Comparison of ENCODE assay signal across 31 cellular contexts in genomic region chr3:133361435-133361834, GRCh38. TPM values are rescaled to one million over a fixed set of nuclear protein-coding genes. Genes with fewer than 3 reads are reported as not detected.
"Had no signal": no experiment of that assay in that cellular context is flagged by ENCODE, and none has a peak within 500 bp of the region (broad histone marks: within the 10 kb centered on the region; RNA-seq: fewer than 3 reads in every experiment).

No MANE protein-coding gene starts in this region.

- H3K4me2 ChIP-seq: SK-N-SH had no signal

- H3K36me3 Mint-ChIP-seq: activated naive CD8-positive, alpha-beta T cell treated with anti-CD3 and anti-CD28 coated beads for 36 hours had no signal

- H3K9me3 Mint-ChIP-seq: activated CD4-positive, alpha-beta memory T cell treated with anti-CD3 and anti-CD28 coated beads, Interleukin-2, amount 10 ng/mL, durations not matched to agents 7 days and 5 days; activated T-helper 17 cell treated with anti-CD3 and anti-CD28 coated beads, Interleukin-2, amount 50 U/mL, for 72 hours; central memory CD8-positive, alpha-beta T cell; T-helper 1 cell treated with Interleukin-12 subunit alpha and Interleukin-12 subunit beta and Interleukin-4 antibody, amounts not matched to agents 30 μg/mL and 1 μg/mL, for 36 hours; T-helper 2 cell treated with Interferon-gamma antibody and Interleukin-4, amounts not matched to agents 5 μg/mL and 100 μg/mL, for 36 hours had no signal

- H3K4me3 Mint-ChIP-seq: activated CD4-positive, alpha-beta memory T cell treated with anti-CD3 and anti-CD28 coated beads, Interleukin-2, amount 10 ng/mL, durations not matched to agents 7 days and 5 days; activated CD4-positive, alpha-beta T cell treated with anti-CD3 and anti-CD28 coated beads for 36 hours; activated naive CD8-positive, alpha-beta T cell treated with anti-CD3 and anti-CD28 coated beads for 36 hours; activated T-cell treated with anti-CD3 and anti-CD28 coated beads, Interleukin-2, amount 50 U/mL, for 72 hours; activated T-helper 17 cell treated with anti-CD3 and anti-CD28 coated beads, Interleukin-2, amount 50 U/mL, for 72 hours; central memory CD8-positive, alpha-beta T cell; T-helper 1 cell treated with Interleukin-12 subunit alpha and Interleukin-12 subunit beta and Interleukin-4 antibody, amounts not matched to agents 30 μg/mL and 1 μg/mL, for 36 hours; T-helper 2 cell treated with Interferon-gamma antibody and Interleukin-4, amounts not matched to agents 5 μg/mL and 100 μg/mL, for 36 hours; WTC11 had no signal

- H3K27ac Mint-ChIP-seq: activated CD4-positive, alpha-beta memory T cell treated with anti-CD3 and anti-CD28 coated beads, Interleukin-2, amount 10 ng/mL, durations not matched to agents 7 days and 5 days; activated CD4-positive, alpha-beta T cell treated with anti-CD3 and anti-CD28 coated beads for 36 hours; activated naive CD8-positive, alpha-beta T cell treated with anti-CD3 and anti-CD28 coated beads for 36 hours; activated T-cell treated with anti-CD3 and anti-CD28 coated beads, Interleukin-2, amount 50 U/mL, for 72 hours; activated T-helper 17 cell treated with anti-CD3 and anti-CD28 coated beads, Interleukin-2, amount 50 U/mL, for 72 hours; T-helper 1 cell treated with Interleukin-12 subunit alpha and Interleukin-12 subunit beta and Interleukin-4 antibody, amounts not matched to agents 30 μg/mL and 1 μg/mL, for 36 hours; T-helper 2 cell treated with Interferon-gamma antibody and Interleukin-4, amounts not matched to agents 5 μg/mL and 100 μg/mL, for 36 hours; WTC11 had no signal

- H3K9ac ChIP-seq: SK-N-SH had no signal

- DNase-seq: activated CD4-positive, alpha-beta memory T cell treated with anti-CD3 and anti-CD28 coated beads, Interleukin-2, amount 10 ng/mL, durations not matched to agents 7 days and 5 days; activated CD4-positive, alpha-beta T cell treated with anti-CD3 and anti-CD28 coated beads for 36 hours; activated effector memory CD4-positive, alpha-beta T cell treated with anti-CD3 and anti-CD28 coated beads, Interleukin-2, amount 50 U/mL, for 16 hours; activated naive CD4-positive, alpha-beta T cell; activated naive CD4-positive, alpha-beta T cell treated with anti-CD3 and anti-CD28 coated beads, Interleukin-2, amount 50 U/mL, for 16 hours; activated naive CD8-positive, alpha-beta T cell treated with anti-CD3 and anti-CD28 coated beads for 36 hours; activated T-cell treated with anti-CD3 and anti-CD28 coated beads, Interleukin-2, amount 50 U/mL, for 1 hour; activated T-cell treated with anti-CD3 and anti-CD28 coated beads, Interleukin-2, amount 50 U/mL, for 72 hours; amniotic stem cell; aorta; Kasumi-1; KG1; MG63; NCI-H1105 treated with DMSO at 0.1 percent for 48 hours; NCI-H1436; NCI-H1694; NCI-H1930; NCI-H2081 treated with DMSO at 0.1 percent for 48 hours; NCI-H345; NCI-H774; SHP77 treated with DMSO at 0.1 percent for 48 hours; SK-N-SH had no signal

- H3K4me1 Mint-ChIP-seq: activated CD4-positive, alpha-beta T cell treated with anti-CD3 and anti-CD28 coated beads for 36 hours; activated T-helper 17 cell treated with anti-CD3 and anti-CD28 coated beads, Interleukin-2, amount 50 U/mL, for 72 hours; central memory CD8-positive, alpha-beta T cell had no signal

- H3K4me1 ChIP-seq: SJSA1 had no signal

- H3K27me3 Mint-ChIP-seq: activated naive CD8-positive, alpha-beta T cell treated with anti-CD3 and anti-CD28 coated beads for 36 hours had no signal

- H3K4me3 ChIP-seq: cardiac muscle cell, MG63, SJSA1 had no signal

- H3K27ac ChIP-seq: cardiac muscle cell, SJSA1 had no signal

- H3K9me3 ChIP-seq: SJSA1, SK-N-SH had no signal

- H3K36me3 ChIP-seq: cardiac muscle cell, MG63, SJSA1 had no signal

- H3K27me3 ChIP-seq: cardiac muscle cell, SJSA1 had no signal

RNA-seq across cellular contexts. Expression of gene BFSP2, which starts 38.4 kb away (rescaled TPM):
- total RNA-seq: activated naive CD8-positive, alpha-beta T cell treated with anti-CD3 and anti-CD28 coated beads for 36 hours; activated T-cell treated with anti-CD3 and anti-CD28 coated beads, Interleukin-2, amount 50 U/mL, for 72 hours; aorta; cardiac muscle cell; NCI-H460; RPMI7951; SJSA1; WTC11 had no signal
- polyA plus RNA-seq: aorta, cardiac muscle cell, SK-N-SH had no signal
